9 cellular contexts compared by ENCODE assay signal in genomic region chr3:111989061-111989678, GRCh38. TPM values are rescaled to one million over a fixed set of nuclear protein-coding genes. Genes with fewer than 3 reads are reported as not detected.
DNase-seq lines count a peak whose midpoint lies in the region; ATAC-seq, FAIRE-seq and TF ChIP-seq lines count a peak whose summit lies in the region.
"Had no signal": no experiment of that assay in that cellular context is flagged by ENCODE, and none has a peak within 500 bp of the region (broad histone marks: within the 10 kb centered on the region; RNA-seq: fewer than 3 reads in every experiment).

No MANE protein-coding gene starts in this region.

- H3K27me3 Mint-ChIP-seq in Caco-2 (ENCODE audit: insufficient read depth, unreplicated experiment): no peaks in the 10 kb centered on the region
- H3K27me3 Mint-ChIP-seq in astrocyte (ENCODE audit: low read depth, unreplicated experiment): no peaks in the 10 kb centered on the region

- POLR2A ChIA-PET in Caco-2 (lab: Charles Lee): interaction anchor here (1.2 kb wide), 1 partner anchor 10 kb away, joined by 7 read pairs; the partner anchor contains the start of gene ABHD10

- peak in 1 of 2 experiments; percentile 44 for DNase-seq in Caco-2
- peak; percentile 79 for DNase-seq in NCI-H2171 treated with DMSO at 0.1 percent for 48 hours (lab: John Stamatoyannopoulos, UW)
- DNase-seq in astrocyte (ENCODE audit: low read depth): peak; percentile 51
- peak; percentile 77 for DNase-seq in inferior parietal cortex (ENCODE audit: extremely low spot score)
- no peak for DNase-seq in suprapubic skin (ENCODE audit: low spot score in 2 of 2)
- DNase-seq in activated naive CD4-positive, alpha-beta T cell treated with Interleukin-2 at 50 U/mL for 16 hours: no peak

- H4K20me1 ChIP-seq in astrocyte (ENCODE audit: insufficient read depth, low read length): peaks cover 7% of the 10 kb centered on the region

- no peak overlapping the region for H2AFZ ChIP-seq in astrocyte (ENCODE audit: low read depth, low read length)

- ATAC-seq in GM19035 (IDR thresholded peaks at IDR 0.05; ENCODE audit: unreplicated experiment) (peak; percentile 89), HG03108 (IDR thresholded peaks at IDR 0.05; ENCODE audit: unreplicated experiment) (peak; percentile 83)

- H3K9me3 Mint-ChIP-seq in Caco-2 (ENCODE audit: unreplicated experiment) (no peaks in the 10 kb centered on the region), astrocyte (ENCODE audit: unreplicated experiment) (no peaks in the 10 kb centered on the region)

- TF ChIP-seq CTCF in Caco-2 (IDR thresholded peaks at IDR 0.05; ENCODE audit: insufficient read depth in 1 of 2, low read depth in 1 of 2, low read length in 1 of 2, severe bottlenecking in 1 of 2, unreplicated experiment in 1 of 2) (peak; percentile 67 to 83), astrocyte (IDR thresholded peaks at IDR 0.05; ENCODE audit: insufficient read depth, low read depth, low read length) (peak; percentile 85), suprapubic skin (IDR thresholded peaks at IDR 0.05) (peak; percentile 40 to 60)

- H3K4me2 ChIP-seq in astrocyte (ENCODE audit: low read length): no peak overlapping the region

- H3K4me1 ChIP-seq in Caco-2 (no peaks in the 10 kb centered on the region), astrocyte (ENCODE audit: insufficient read depth, low read length) (no peaks in the 10 kb centered on the region), suprapubic skin (no peaks in the 10 kb centered on the region)

- H3K4me1 Mint-ChIP-seq in Caco-2 (ENCODE audit: low read depth, unreplicated experiment) (no peaks in the 10 kb centered on the region), astrocyte (ENCODE audit: low read depth, unreplicated experiment) (no peaks in the 10 kb centered on the region)

- TF ChIP-seq EP300 in suprapubic skin (IDR thresholded peaks at IDR 0.05): no peak

- WGBS in suprapubic skin: 68% methylated on average over 3 of the region's 3 CpGs

- peaks cover 18% of the 10 kb centered on the region for H3K79me2 ChIP-seq in astrocyte (ENCODE audit: insufficient read depth, low read length)

- H3K4me3 Mint-ChIP-seq in Caco-2 (ENCODE audit: unreplicated experiment): no peak overlapping the region
- no peak overlapping the region for H3K4me3 Mint-ChIP-seq in astrocyte (ENCODE audit: unreplicated experiment)

- H3K27ac Mint-ChIP-seq in Caco-2 (ENCODE audit: unreplicated experiment): no peak overlapping the region
- H3K27ac Mint-ChIP-seq in astrocyte (ENCODE audit: unreplicated experiment): no peak overlapping the region

- H3K9ac ChIP-seq in astrocyte (ENCODE audit: low read length): no peak overlapping the region

- H3K36me3 ChIP-seq in Caco-2 (ENCODE audit: control insufficient read depth, insufficient read depth, low read length) (no peaks in the 10 kb centered on the region), astrocyte (ENCODE audit: insufficient read depth, low read length) (peaks cover 29% of the 10 kb centered on the region), suprapubic skin (peaks cover 44% of the 10 kb centered on the region)

- H3K27me3 ChIP-seq in Caco-2 (replicated peaks; ENCODE audit: control insufficient read depth, insufficient read depth, low read length) (no peaks in the 10 kb centered on the region), astrocyte (ENCODE audit: insufficient read depth, low read length) (no peaks in the 10 kb centered on the region), suprapubic skin (no peaks in the 10 kb centered on the region)

- H3K4me3 ChIP-seq in Caco-2 (ENCODE audit: low read depth, low read length) (no peak overlapping the region), astrocyte (ENCODE audit: insufficient read depth, low read depth, low read length) (no peak overlapping the region), suprapubic skin (no peak overlapping the region)

- BruUV-seq in Caco-2 (replicated peaks; lab: Mats Ljungman, UMichigan): no TSS peak

- peak; percentile 91 for FAIRE-seq in astrocyte (lab: Jason Lieb, UNC)

- H3K36me3 Mint-ChIP-seq in Caco-2 (ENCODE audit: insufficient read depth, unreplicated experiment) (peaks cover 45% of the 10 kb centered on the region), astrocyte (ENCODE audit: low read depth, unreplicated experiment) (peaks cover 4% of the 10 kb centered on the region)

- no peak for TF ChIP-seq POLR2A in suprapubic skin (IDR thresholded peaks at IDR 0.05)

- H3K9me3 ChIP-seq in Caco-2 (no peaks in the 10 kb centered on the region), astrocyte (ENCODE audit: insufficient read depth, low read depth, low read length) (no peaks in the 10 kb centered on the region), suprapubic skin (no peaks in the 10 kb centered on the region)

- intact Hi-C loops in Caco-2 (cut with micrococcal nuclease; ENCODE audit: unreplicated experiment): loop anchor here (1.0 to 5.0 kb wide), 3 partner anchors 24 to 103 kb away; no protein-coding TSS in a partner anchor

- CTCF ChIA-PET in Caco-2 (lab: Charles Lee): interaction anchor here (0.7 to 2.4 kb wide), 10 partner anchors 10 to 272 kb away, joined by 4 to 66 read pairs (median 4); partner anchors contain the start of gene ABHD10

- H3K27ac ChIP-seq in astrocyte (ENCODE audit: low read depth, low read length) (no peak overlapping the region), suprapubic skin (no peak overlapping the region)

RNA-seq across cellular contexts. Expression of gene TAGLN3, which starts 9.6 kb away (rescaled TPM):
- total RNA-seq in Caco-2 (2022) (not detected in 2 replicates), astrocyte (7.9 and 8.7 TPM in 2 replicates), suprapubic skin (under 1 TPM in 2 of 4 donors, not detected in 2; 0.60 to 0.98 TPM)

RNA-seq across cellular contexts. Expression of gene ABHD10, which starts 10.3 kb away (rescaled TPM):
- total RNA-seq in Caco-2 (2022) (37.0 and 41.8 TPM in 2 replicates), astrocyte (26.6 and 28.6 TPM in 2 replicates), suprapubic skin (10 to 100 TPM; 10.7 to 17.0 (median 12.7) TPM)

RNA-seq across cellular contexts. Expression of gene TMPRSS7, which starts 45.4 kb away (rescaled TPM):
- total RNA-seq in Caco-2 (2022) (0.16 and 0.36 TPM in 2 replicates), astrocyte (not detected in 2 replicates), suprapubic skin (1 to 10 TPM in 1 of 4 donors, under 1 TPM in 2, not detected in 1; 0.40 to 1.0 (median 0.49) TPM)
- total RNA-seq: T-helper 1 cell treated with Interleukin-12 subunit alpha and Interleukin-12 subunit beta and Interleukin-4 antibody, amounts not matched to agents 30 ng/mL and 1 ng/mL, for 36 hours had no signal

Comparison
In these comparisons a context has a peak if more than half of its experiments do, and no peak if none do; other contexts are left out.
1. DNase-seq: peak in NCI-H2171 treated with DMSO at 0.1 percent for 48 hours (single experiment), astrocyte (single experiment) and inferior parietal cortex (single experiment); none in suprapubic skin (0 of 2) and activated naive CD4-positive, alpha-beta T cell treated with Interleukin-2 at 50 U/mL for 16 hours (single experiment).
2. Peak in every context shown above with its lines, with median percentiles within 50 percentile points of each other: CTCF ChIP-seq.